In genomic region chr3:72977060-72977459, GRCh38 we compare ENCODE assay signal across 9 cellular contexts. TPM values are rescaled to one million over a fixed set of nuclear protein-coding genes. Genes with fewer than 3 reads are reported as not detected.
DNase-seq lines count a peak whose midpoint lies in the region; ATAC-seq, FAIRE-seq and TF ChIP-seq lines count a peak whose summit lies in the region.
"Had no signal": no experiment of that assay in that cellular context is flagged by ENCODE, and none has a peak within 500 bp of the region (broad histone marks: within the 10 kb centered on the region; RNA-seq: fewer than 3 reads in every experiment).

No MANE protein-coding gene starts in this region.

- H3F3A ChIP-seq in Loucy (ENCODE audit: low read depth), result no peaks in the 10 kb centered on the region

- no peaks in the 10 kb centered on the region for H3K9me3 ChIP-seq in CD4-positive, alpha-beta T cell (ENCODE audit: control insufficient read depth, low read length)
- no peaks in the 10 kb centered on the region for H3K9me3 ChIP-seq in Loucy (ENCODE audit: insufficient read depth, low read depth, low read length)

- no peak overlapping the region for H3K4me2 ChIP-seq in Loucy (ENCODE audit: low read depth, low read length, poor library complexity, severe bottlenecking)

- no peaks in the 10 kb centered on the region for H3K9me2 ChIP-seq in Loucy (replicated peaks; ENCODE audit: low read depth, low read length)

- no peaks in the 10 kb centered on the region for H3K36me3 ChIP-seq in Loucy (ENCODE audit: insufficient read depth, low read length)

- H3K27ac ChIP-seq in CD4-positive, alpha-beta T cell (ENCODE audit: low read depth, low read length), result no peak overlapping the region
- H3K27ac ChIP-seq in dorsolateral prefrontal cortex, result peak overlapping the region in 1 of 59 donors; percentile 7

- POLR2A ChIA-PET in CD4-positive, alpha-beta T cell (lab: Charles Lee), result no interaction called here

- peaks cover 6% of the 10 kb centered on the region for H3K27me3 Mint-ChIP-seq in CD4-positive, alpha-beta T cell

- CTCF ChIA-PET in CD4-positive, alpha-beta T cell (lab: Charles Lee), result no interaction called here

- intact Hi-C loops in CD4-positive, alpha-beta T cell (cut with DNase I, micrococcal nuclease), result no loop called here
- intact Hi-C loops in dorsolateral prefrontal cortex (cut with DNase I), result no loop called here

- peak; percentile 52 for ATAC-seq in CD4-positive, alpha-beta T cell (ENCODE audit: poor library complexity)
- peak; percentile 42 for ATAC-seq in GM21390 (IDR thresholded peaks at IDR 0.05; ENCODE audit: unreplicated experiment)

- H3K36me3 Mint-ChIP-seq in CD4-positive, alpha-beta T cell (ENCODE audit: low read depth), result no peaks in the 10 kb centered on the region
- H3K36me3 Mint-ChIP-seq: activated naive CD8-positive, alpha-beta T cell had no signal

- DNase-seq in CD4-positive, alpha-beta T cell, result no peak
- no peak for DNase-seq in stimulated activated CD8-positive, alpha-beta memory T cell treated with anti-CD3 and anti-CD28 coated beads, Interleukin-4, amount 100 ng/mL, for 48 hours
- no peak for DNase-seq in putamen (ENCODE audit: low spot score)
- no peak for DNase-seq in dorsolateral prefrontal cortex
- no peak for DNase-seq in activated CD4-positive, alpha-beta T cell treated with anti-CD3 and anti-CD28 coated beads, Interleukin-2, amount 50 U/mL, for 4 hours

- FAIRE-seq in endometrium (lab: Jason Lieb, UNC), result peak; percentile 15

- H2AFZ ChIP-seq in Loucy (ENCODE audit: low read length), result no peak overlapping the region

- no peaks in the 10 kb centered on the region for H3K9me3 Mint-ChIP-seq in CD4-positive, alpha-beta T cell

- no peaks in the 10 kb centered on the region for H3K27me3 ChIP-seq in CD4-positive, alpha-beta T cell (ENCODE audit: control insufficient read depth, insufficient read depth, low read length)
- H3K27me3 ChIP-seq in Loucy (ENCODE audit: insufficient read depth, low read length, poor library complexity, severe bottlenecking), result no peaks in the 10 kb centered on the region
- no peaks in the 10 kb centered on the region for H3K27me3 ChIP-seq in dorsolateral prefrontal cortex

- no peaks in the 10 kb centered on the region for H4K20me1 ChIP-seq in Loucy (ENCODE audit: insufficient read depth, low read length, poor library complexity, severe bottlenecking)

- TF ChIP-seq CTCF in CD4-positive, alpha-beta T cell (IDR thresholded peaks at IDR 0.05), result peak; percentile 15
- TF ChIP-seq CTCF in Loucy (conservative IDR thresholded peaks at IDR 0.05; ENCODE audit: low read length) (peak; percentile 51), dorsolateral prefrontal cortex (IDR thresholded peaks at IDR 0.05 in 54 of 56, conservative IDR thresholded peaks at IDR 0.05 in 2 of 56; ENCODE audit: low read depth in 1 of 56, partially characterized antibody in 56 of 56) (peak in 9 of 56 donors; percentile 10 to 29 (median 22))

- no peak overlapping the region for H3K27ac Mint-ChIP-seq in CD4-positive, alpha-beta T cell
- H3K27ac Mint-ChIP-seq: activated naive CD8-positive, alpha-beta T cell had no signal

- no peaks in the 10 kb centered on the region for H3K79me2 ChIP-seq in Loucy (ENCODE audit: insufficient read depth, low read length)

- H3K4me1 ChIP-seq in Loucy (ENCODE audit: insufficient read depth, low read length, poor library complexity, severe bottlenecking), result no peaks in the 10 kb centered on the region

- H3K4me3 Mint-ChIP-seq in CD4-positive, alpha-beta T cell, result no peak overlapping the region
- H3K4me3 Mint-ChIP-seq: activated naive CD8-positive, alpha-beta T cell had no signal

- H3K4me1 Mint-ChIP-seq in CD4-positive, alpha-beta T cell (ENCODE audit: low read depth), result peaks cover 4% of the 10 kb centered on the region

- no peak overlapping the region for H3K4me3 ChIP-seq in Loucy (ENCODE audit: low read length, poor library complexity, severe bottlenecking)
- H3K4me3 ChIP-seq in dorsolateral prefrontal cortex, result no peak overlapping the region

- no peak overlapping the region for H3K9ac ChIP-seq in Loucy (ENCODE audit: low read depth, low read length, poor library complexity, severe bottlenecking)

RNA-seq across cellular contexts. Expression of gene PPP4R2, which starts 19.6 kb away (rescaled TPM):
- 10 to 100 TPM; 67.8 to 80.3 TPM for total RNA-seq in CD4-positive, alpha-beta T cell
- 100 to 1,000 TPM in 7 of 120 experiments, 10 to 100 TPM in 113; 50.2 to 118 (median 78.2) TPM for total RNA-seq in dorsolateral prefrontal cortex
